Comparison of ENCODE assay signal across 8 cellular contexts in genomic region chr11:34512810-34513673, GRCh38. TPM values are rescaled to one million over a fixed set of nuclear protein-coding genes. Genes with fewer than 3 reads are reported as not detected.
DNase-seq lines count a peak whose midpoint lies in the region; ATAC-seq lines count a peak whose summit lies in the region.

No MANE protein-coding gene starts in this region.

- peak; percentile 7 to 42 for DNase-seq in NCI-H524 (lab: John Stamatoyannopoulos, UW)
- no peak for DNase-seq in NCI-H524 treated with DMSO at 0.1 percent for 48 hours (lab: John Stamatoyannopoulos, UW)
- peak; percentile 13 for DNase-seq in NCI-H1694 (lab: John Stamatoyannopoulos, UW)
- peak; percentile 31 to 48 for DNase-seq in activated CD4-positive, alpha-beta T cell treated with anti-CD3 and anti-CD28 coated beads for 24 hours (ENCODE audit: low read depth in 2 of 2)
- DNase-seq in ecto neural progenitor cell (ENCODE audit: low spot score), result peak; percentile 72
- DNase-seq in lung microvascular endothelial cell (ENCODE audit: low read depth in 2 of 2), result peak; percentile 66 to 73
- peak; percentile 23 for DNase-seq in stimulated activated naive CD4-positive, alpha-beta T cell treated with Interleukin-2 at 50 U/mL for 16 hours (lab: John Stamatoyannopoulos, UW)

- ATAC-seq in HG02571 (IDR thresholded peaks at IDR 0.05; ENCODE audit: unreplicated experiment), result peak; percentile 75

RNA-seq across cellular contexts. Expression of gene ELF5, which starts 0.6 kb away (rescaled TPM):
- not detected in 2 replicates for total RNA-seq in lung microvascular endothelial cell
